Comparison of ENCODE assay signal across 7 cellular contexts in genomic region chr19:3969435-3970312, GRCh38. TPM values are rescaled to one million over a fixed set of nuclear protein-coding genes. Genes with fewer than 3 reads are reported as not detected.
A peak's percentile ranks its signal among the peaks of the same experiment; 100 is the strongest.
DNase-seq lines count a peak whose midpoint lies in the region; ATAC-seq and TF ChIP-seq lines count a peak whose summit lies in the region.

No MANE protein-coding gene starts in this region.

- no peaks in the 10 kb centered on the region for H3K9me3 Mint-ChIP-seq in neural crest cell

- peak overlapping the region; percentile 57 for H3K27ac ChIP-seq in SJCRH30
- peak overlapping the region; percentile 95 to 97 for H3K27ac ChIP-seq in esophagus (ENCODE audit: low read depth in 2 of 2, low read length in 1 of 2)

- peaks cover 14% of the 10 kb centered on the region for H3K4me1 ChIP-seq in HAP-1
- H3K4me1 ChIP-seq in SJCRH30, result peaks cover 9% of the 10 kb centered on the region; the same call in 1 of the 2 replicates
- H3K4me1 ChIP-seq in esophagus (ENCODE audit: control insufficient read depth in 2 of 2, insufficient read depth in 2 of 2, low read length in 1 of 2), result peaks cover 6 to 12% of the 10 kb centered on the region in 2 donors

- H3K36me3 Mint-ChIP-seq in neural crest cell (ENCODE audit: low read depth), result peaks cover 8% of the 10 kb centered on the region

- H3K4me3 Mint-ChIP-seq in neural crest cell, result peak overlapping the region; percentile 96

- peaks cover 30% of the 10 kb centered on the region for H3K4me1 Mint-ChIP-seq in neural crest cell

- peak; percentile 31 for TF ChIP-seq CTCF in neural crest cell (conservative IDR thresholded peaks at IDR 0.05)

- ATAC-seq in GM18520 (IDR thresholded peaks at IDR 0.05; ENCODE audit: unreplicated experiment), result no peak

- no peaks in the 10 kb centered on the region for H3K9me3 ChIP-seq in HAP-1
- no peaks in the 10 kb centered on the region for H3K9me3 ChIP-seq in SJCRH30 (replicated peaks)
- no peaks in the 10 kb centered on the region for H3K9me3 ChIP-seq in esophagus (ENCODE audit: control insufficient read depth in 2 of 2, insufficient read depth in 1 of 2, low read depth in 1 of 2, low read length in 1 of 2)

- 17 to 22% methylated on average over 23 of the region's 23 CpGs for WGBS in esophagus, 2 donors

- in situ Hi-C loops in HAP-1 (cut with MboI; ENCODE audit: low sequenced_read_pairs), result no loop called here

- H3K36me3 ChIP-seq in HAP-1 (replicated peaks) (peaks cover 42% of the 10 kb centered on the region), SJCRH30 (peaks cover 15% of the 10 kb centered on the region), esophagus (ENCODE audit: control insufficient read depth in 2 of 2, insufficient read depth in 2 of 2, low read length in 1 of 2) (peaks cover 7 to 10% of the 10 kb centered on the region in 2 donors)

- peak overlapping the region; percentile 44 for H3K27ac Mint-ChIP-seq in neural crest cell (ENCODE audit: unreplicated experiment)

- H3K27me3 Mint-ChIP-seq in neural crest cell (ENCODE audit: low read depth), result peaks cover 14% of the 10 kb centered on the region

- H3K27me3 ChIP-seq in HAP-1 (ENCODE audit: low read depth), result no peaks in the 10 kb centered on the region
- no peaks in the 10 kb centered on the region for H3K27me3 ChIP-seq in SJCRH30
- H3K27me3 ChIP-seq in esophagus (ENCODE audit: control insufficient read depth in 1 of 2, insufficient read depth in 2 of 2, low read length in 2 of 2), result no peaks in the 10 kb centered on the region

- DNase-seq in HAP-1 (ENCODE audit: low spot score in 2 of 2) (peak; percentile 33 to 59), SJCRH30 (no peak), neural crest cell (ENCODE audit: low read depth, low spot score) (no peak), UCSD-AML1 (lab: John Stamatoyannopoulos, UW; ENCODE audit: unreplicated experiment) (no peak), cerebellum (ENCODE audit: low spot score) (no peak)

- H3K4me3 ChIP-seq in HAP-1 (peak overlapping the region; percentile 96), SJCRH30 (peak overlapping the region; percentile 93), esophagus (ENCODE audit: low read depth in 1 of 2, low read length in 2 of 2) (peak overlapping the region; percentile 74 to 78)

RNA-seq across cellular contexts. Expression of gene DAPK3, which starts 1.2 kb away (rescaled TPM):
- 39.1 and 41.9 TPM in 2 replicates for total RNA-seq in SJCRH30 (2014; rRNA removed; shearing (Covaris generic))
- polyA plus RNA-seq in esophagus, result 10 to 100 TPM; 35.3 to 42.4 TPM
- total RNA-seq in neural crest cell (61.8 and 63.1 TPM in 2 replicates), cerebellum (45.4 TPM)

RNA-seq across cellular contexts. Expression of gene EEF2, which starts 15.6 kb away (rescaled TPM):
- total RNA-seq in SJCRH30 (2014; rRNA removed; shearing (Covaris generic)), result 1,658 and 1,674 TPM in 2 replicates
- polyA plus RNA-seq in esophagus, result 100 to 1,000 TPM; 494 to 820 TPM
- 2,663 and 2,725 TPM in 2 replicates for total RNA-seq in neural crest cell
- total RNA-seq in cerebellum, result 1,068 TPM

RNA-seq across cellular contexts. Expression of gene NMRK2, which starts 36.8 kb away (rescaled TPM):
- 0.79 and 1.1 TPM in 2 replicates for total RNA-seq in SJCRH30 (2014; rRNA removed; shearing (Covaris generic))
- under 1 TPM; 0.20 to 0.31 TPM for polyA plus RNA-seq in esophagus
- total RNA-seq in neural crest cell (not detected in 2 replicates), cerebellum (not detected)

RNA-seq across cellular contexts. Expression of gene PIAS4, which starts 37.9 kb away (rescaled TPM):
- 32.8 and 35.1 TPM in 2 replicates for total RNA-seq in SJCRH30 (2014; rRNA removed; shearing (Covaris generic))
- 10 to 100 TPM in 1 of 2 donors, 1 to 10 TPM in 1; 9.6 to 10.9 TPM for polyA plus RNA-seq in esophagus
- total RNA-seq in neural crest cell, result 49.6 and 58.8 TPM in 2 replicates
- 19.1 TPM for total RNA-seq in cerebellum

Comparison
In these comparisons a context has a peak if more than half of its experiments do, and no peak if none do; other contexts are left out.
1. DNase-seq: peak in HAP-1 (2 of 2); none in SJCRH30 (0 of 2), neural crest cell (single experiment), UCSD-AML1 (single experiment) and cerebellum (single experiment).
2. Peak in every context shown above with its lines, with median percentiles within 50 percentile points of each other: H3K4me3 ChIP-seq.